29 cellular contexts compared by ENCODE assay signal in the genomic region with DNA sequence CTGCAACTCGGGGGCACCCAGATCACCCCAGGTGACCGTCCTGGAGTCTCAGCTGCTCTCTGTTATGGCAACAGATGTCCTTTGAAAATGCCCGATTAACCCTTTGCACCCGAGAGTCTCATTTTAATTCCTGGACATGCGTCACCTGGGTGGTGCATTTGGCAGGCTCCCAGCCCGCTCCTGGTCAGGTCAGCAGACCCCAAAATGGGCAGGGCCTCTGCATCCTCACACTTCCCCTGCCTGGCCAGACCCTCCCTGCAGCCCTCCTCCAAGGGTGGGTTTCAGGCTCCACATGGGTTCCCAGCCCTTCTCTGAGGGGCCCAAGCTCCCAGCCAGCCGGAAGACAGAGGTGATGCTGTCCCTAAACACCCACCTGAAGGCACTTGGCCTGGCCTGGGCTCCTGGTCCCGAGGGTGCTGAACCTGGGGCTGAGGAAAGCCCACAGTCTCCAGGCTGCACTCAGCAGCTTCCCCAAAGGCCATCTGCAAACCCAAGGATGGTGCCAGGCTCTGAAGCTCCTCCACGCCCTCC.
DNase-seq lines count a peak whose midpoint lies in the region; ATAC-seq, FAIRE-seq and TF ChIP-seq lines count a peak whose summit lies in the region.
"Had no signal": no experiment of that assay in that cellular context is flagged by ENCODE, and none has a peak within 500 bp of the region (broad histone marks: within the 10 kb centered on the region; RNA-seq: fewer than 3 reads in every experiment).

No MANE protein-coding gene starts in this region.

- H3K27ac ChIP-seq in HepG2 (ENCODE audit: extremely low read length, insufficient read depth, low read length) = no peak overlapping the region
- no peak overlapping the region for H3K27ac ChIP-seq in thyroid gland
- H3K27ac ChIP-seq: 22Rv1, brain microvascular endothelial cell, C4-2B, gastrocnemius medialis, GM23248, testis had no signal

- no peak for TF ChIP-seq RAD21 in HepG2 (CRISPR knock-in tag; IDR thresholded peaks at IDR 0.05)

- DNase-seq in NCI-H82 (lab: John Stamatoyannopoulos, UW) (peak; percentile 56), NCI-H82 treated with DMSO at 0.1 percent for 48 hours (lab: John Stamatoyannopoulos, UW; ENCODE audit: unreplicated experiment) (no peak), WTC11 (ENCODE audit: low spot score) (no peak), HepG2 (ENCODE audit: low spot score) (no peak), retina (peak; percentile 9), thyroid gland (no peak)
- DNase-seq in naive thymus-derived CD8-positive, alpha-beta T cell = no peak
- DNase-seq: activated CD4-positive, alpha-beta memory T cell treated with anti-CD3 and anti-CD28 coated beads for 36 hours; activated naive CD4-positive, alpha-beta T cell treated with Interleukin-2 at 50 U/mL for 16 hours; brain microvascular endothelial cell; COR-L47; gastrocnemius medialis; GM23248; hippocampal formation; mesendoderm; NCI-H1694; NCI-H510A; OCI-M1; stimulated activated naive CD8-positive, alpha-beta T cell treated with anti-CD3 and anti-CD28 coated beads, Interleukin-15, Interleukin-2, amounts not matched to agents 100 U/mL and 50 U/mL, for 24 hours; T-helper 17 cell; testis had no signal

- FAIRE-seq in HepG2 (lab: Jason Lieb, UNC) = no peak
- FAIRE-seq: TTC549, urothelium cell line had no signal

- H3K27me3 ChIP-seq in HepG2 (ENCODE audit: control insufficient read depth in 1 of 2, insufficient read depth in 2 of 2, low read length in 2 of 2) (no peaks in the 10 kb centered on the region), thyroid gland (no peaks in the 10 kb centered on the region)
- H3K27me3 ChIP-seq: brain microvascular endothelial cell, gastrocnemius medialis, testis had no signal

- CTCF ChIA-PET in WTC11 (lab: Charles Lee) = interaction anchor here (0.9 to 2.0 kb wide), 2 partner anchors 12 to 21 kb away, joined by 4 to 6 read pairs; no protein-coding TSS in a partner anchor
- CTCF ChIA-PET in HepG2 (lab: Yijun Ruan, JAX; ENCODE audit: low intra/inter-chr PET ratio, low total read pairs) = no interaction called here

- in situ Hi-C loops in HepG2 (cut with HindIII; ENCODE audit: extremely low pct_ligation_motif_present, low pct_unique_long_range_greater_than_20kb) = no loop called here

- H3K9me3 ChIP-seq in HepG2 (ENCODE audit: low read length) (no peaks in the 10 kb centered on the region), thyroid gland (no peaks in the 10 kb centered on the region)
- H3K9me3 ChIP-seq: gastrocnemius medialis, testis had no signal

- H3K4me3 ChIP-seq in HepG2 (replicated peaks in 1 of 3; ENCODE audit: insufficient read depth in 1 of 3, low read depth in 2 of 3, low read length in 3 of 3) (no peak overlapping the region), thyroid gland (replicated peaks in 1 of 3) (no peak overlapping the region)
- H3K4me3 ChIP-seq: gastrocnemius medialis, GM23248, testis had no signal

- H3K4me1 ChIP-seq in HepG2 (ENCODE audit: insufficient read depth, low read length) (peaks cover 6% of the 10 kb centered on the region), thyroid gland (peaks cover 4 to 6% of the 10 kb centered on the region in 2 donors)

- no peaks in the 10 kb centered on the region for H3K79me2 ChIP-seq in HepG2 (ENCODE audit: insufficient read depth, low read length)

- no peak for TF ChIP-seq POLR2A in HepG2 (IDR thresholded peaks at IDR 0.05; ENCODE audit: insufficient read depth in 1 of 2, low read depth in 2 of 2, low read length in 2 of 2)
- no peak for TF ChIP-seq POLR2A in thyroid gland (IDR thresholded peaks at IDR 0.05)

- no peak for TF ChIP-seq CTCF in WTC11 (IDR thresholded peaks at IDR 0.05)
- TF ChIP-seq CTCF in HepG2 (CRISPR knock-in tag; IDR thresholded peaks at IDR 0.05) = no peak
- no peak for TF ChIP-seq CTCF in thyroid gland (IDR thresholded peaks at IDR 0.05)

- no peak overlapping the region for H3K4me3 Mint-ChIP-seq in WTC11
- H3K4me3 Mint-ChIP-seq in activated T-helper 17 cell treated with anti-CD3 and anti-CD28 coated beads, Interleukin-2, amount 50 U/mL, for 72 hours = no peak overlapping the region
- no peak overlapping the region for H3K4me3 Mint-ChIP-seq in naive thymus-derived CD8-positive, alpha-beta T cell
- H3K4me3 Mint-ChIP-seq: activated CD4-positive, alpha-beta memory T cell treated with anti-CD3 and anti-CD28 coated beads for 36 hours had no signal

- no peak for TF ChIP-seq EP300 in HepG2 (IDR thresholded peaks at IDR 0.05; ENCODE audit: low read depth in 2 of 2, low read length in 2 of 2)
- TF ChIP-seq EP300 in HepG2 (CRISPR knock-in tag; IDR thresholded peaks at IDR 0.05; ENCODE audit: borderline replicate concordance) = no peak

- no peak for ATAC-seq in WTC11
- ATAC-seq in HepG2 = no peak; the same call in 2 of the 3 replicates
- no peak for ATAC-seq in activated T-helper 17 cell treated with anti-CD3 and anti-CD28 coated beads, Interleukin-2, amount 50 U/mL, for 72 hours (replicated peaks)
- no peak for ATAC-seq in naive thymus-derived CD8-positive, alpha-beta T cell
- ATAC-seq: activated CD4-positive, CD25-positive, alpha-beta regulatory T cell treated with anti-CD3 and anti-CD28 coated beads, Interleukin-2, amount 50 U/mL, for 24 hours; gastrocnemius medialis; SK-N-SH treated with all-trans-retinoic acid at 6 μM for 48 hours; T-helper 17 cell had no signal

- BruUV-seq in HepG2 (replicated peaks; lab: Mats Ljungman, UMichigan) = no TSS peak

- 92% methylated on average over 4 of the region's 9 CpGs for WGBS in HepG2 (ENCODE audit: low lambda C conversion rate)
- WGBS in thyroid gland, 2 donors = 89 to 98% methylated on average over 5 to 7 of the region's 9 CpGs

- no peak overlapping the region for H3K9ac ChIP-seq in HepG2 (ENCODE audit: insufficient read depth, low read depth, low read length)
- H3K9ac ChIP-seq: GM23248 had no signal

- peaks cover 9% of the 10 kb centered on the region; the same call in 1 of the 2 replicates for H3K36me3 Mint-ChIP-seq in WTC11
- peaks cover 16% of the 10 kb centered on the region for H3K36me3 Mint-ChIP-seq in activated T-helper 17 cell treated with anti-CD3 and anti-CD28 coated beads, Interleukin-2, amount 50 U/mL, for 72 hours (ENCODE audit: low read depth)
- H3K36me3 Mint-ChIP-seq in naive thymus-derived CD8-positive, alpha-beta T cell = peaks cover 0 to 11% (median 0%) of the 10 kb centered on the region in 3 donors
- H3K36me3 Mint-ChIP-seq: IgD-negative memory B cell had no signal

- intact Hi-C loops in HepG2 (cut with micrococcal nuclease; ENCODE audit: unreplicated experiment) = no loop called here
- intact Hi-C loops in thyroid gland (cut with DNase I) = no loop called here

- POLR2A ChIA-PET in WTC11 (lab: Charles Lee) (no interaction called here), HepG2 (lab: Yijun Ruan, JAX) (no interaction called here)
- POLR2A ChIA-PET in naive thymus-derived CD8-positive, alpha-beta T cell (lab: Charles Lee) = no interaction called here

- no peaks in the 10 kb centered on the region for H3K27me3 Mint-ChIP-seq in WTC11 (ENCODE audit: low read depth)
- no peaks in the 10 kb centered on the region for H3K27me3 Mint-ChIP-seq in activated T-helper 17 cell treated with anti-CD3 and anti-CD28 coated beads, Interleukin-2, amount 50 U/mL, for 72 hours
- H3K27me3 Mint-ChIP-seq in naive thymus-derived CD8-positive, alpha-beta T cell = no peaks in the 10 kb centered on the region
- H3K27me3 Mint-ChIP-seq: activated CD4-positive, alpha-beta memory T cell treated with anti-CD3 and anti-CD28 coated beads for 36 hours; IgD-negative memory B cell; T-helper 17 cell had no signal

- H3K4me2 ChIP-seq in HepG2 (ENCODE audit: low read depth, low read length) = no peak overlapping the region

- peak overlapping the region; percentile 41; the same call in 1 of the 2 replicates for H3K27ac Mint-ChIP-seq in WTC11
- no peak overlapping the region for H3K27ac Mint-ChIP-seq in activated T-helper 17 cell treated with anti-CD3 and anti-CD28 coated beads, Interleukin-2, amount 50 U/mL, for 72 hours
- peak overlapping the region in 1 of 10 donors; percentile 25 for H3K27ac Mint-ChIP-seq in naive thymus-derived CD8-positive, alpha-beta T cell
- H3K27ac Mint-ChIP-seq: activated CD4-positive, alpha-beta memory T cell treated with anti-CD3 and anti-CD28 coated beads for 36 hours had no signal

- H2AFZ ChIP-seq in HepG2 (ENCODE audit: low read length) = no peak overlapping the region
- H2AFZ ChIP-seq: GM23248 had no signal

- peaks cover 43 to 80% of the 10 kb centered on the region in 2 experiments; a peak in 4 of 5 replicates for H3K36me3 ChIP-seq in HepG2 (replicated peaks in 1 of 2; ENCODE audit: control insufficient read depth in 1 of 2, insufficient read depth in 2 of 2, low read length in 2 of 2)
- H3K36me3 ChIP-seq in thyroid gland = peaks cover 8 to 22% of the 10 kb centered on the region in 2 donors

- no peaks in the 10 kb centered on the region for H3K9me3 Mint-ChIP-seq in WTC11
- H3K9me3 Mint-ChIP-seq in activated T-helper 17 cell treated with anti-CD3 and anti-CD28 coated beads, Interleukin-2, amount 50 U/mL, for 72 hours = no peaks in the 10 kb centered on the region
- H3K9me3 Mint-ChIP-seq in naive thymus-derived CD8-positive, alpha-beta T cell = no peaks in the 10 kb centered on the region
- H3K9me3 Mint-ChIP-seq: activated CD4-positive, alpha-beta memory T cell treated with anti-CD3 and anti-CD28 coated beads for 36 hours; IgD-negative memory B cell had no signal

- H4K20me1 ChIP-seq in HepG2 (ENCODE audit: insufficient read depth, low read length) = no peaks in the 10 kb centered on the region

- H3K4me1 Mint-ChIP-seq in WTC11 = peaks cover 5% of the 10 kb centered on the region
- H3K4me1 Mint-ChIP-seq in activated T-helper 17 cell treated with anti-CD3 and anti-CD28 coated beads, Interleukin-2, amount 50 U/mL, for 72 hours = no peaks in the 10 kb centered on the region
- no peaks in the 10 kb centered on the region for H3K4me1 Mint-ChIP-seq in naive thymus-derived CD8-positive, alpha-beta T cell
- H3K4me1 Mint-ChIP-seq: IgD-negative memory B cell had no signal

TF ChIP-seq in WTC11, 78 proteins besides CTCF, POLR2A, EP300 and RAD21 (continues in another document):
- no peak for TF ChIP-seq GRHL2 (CRISPR knock-in tag; IDR thresholded peaks at IDR 0.05; ENCODE audit: insufficient replicate concordance, severe bottlenecking)
- TF ChIP-seq SMAD3 (CRISPR knock-in tag; IDR thresholded peaks at IDR 0.05; ENCODE audit: borderline replicate concordance) = no peak
- no peak for TF ChIP-seq ZNF416 (CRISPR knock-in tag; IDR thresholded peaks at IDR 0.05)

TF ChIP-seq in HepG2, 621 proteins besides CTCF, POLR2A, EP300 and RAD21:
- TF ChIP-seq NCOA1 (CRISPR knock-in tag; IDR thresholded peaks at IDR 0.05) = no peak
- peak; percentile 51; the same call in 1 of the 2 replicates for TF ChIP-seq ZNF652 (CRISPR knock-in tag; IDR thresholded peaks at IDR 0.05; ENCODE audit: borderline replicate concordance, low read depth)

Comparison
In these comparisons a context has a peak if more than half of its experiments do, and no peak if none do; other contexts are left out.
1. DNase-seq: peak in NCI-H82 (single experiment) and retina (single experiment); none in NCI-H82 treated with DMSO at 0.1 percent for 48 hours (single experiment), WTC11 (single experiment), HepG2 (single experiment), thyroid gland (0 of 2) and naive thymus-derived CD8-positive, alpha-beta T cell (0 of 10).